In genomic region chr1:228162286-228163003, GRCh38 we compare ENCODE assay signal across 1 cellular context.
TF ChIP-seq lines count a peak whose summit lies in the region.

No MANE protein-coding gene starts in this region.

TF ChIP-seq in endothelial cell of umbilical vein, 7 proteins besides CTCF, POLR2A, EP300 and RAD21:
- TF ChIP-seq POLR2AphosphoS5 (IDR thresholded peaks at IDR 0.05; ENCODE audit: insufficient read depth, low read depth, low read length) (no peak), MYC (IDR thresholded peaks at IDR 0.05; ENCODE audit: low read depth, low read length) (no peak), EZH2 (IDR thresholded peaks at IDR 0.05; ENCODE audit: borderline replicate concordance, low read depth, low read length, severe bottlenecking) (no peak), JUN (IDR thresholded peaks at IDR 0.05; ENCODE audit: borderline replicate concordance, insufficient read depth, insufficient read length, low read depth) (no peak), GATA2 (IDR thresholded peaks at IDR 0.05; ENCODE audit: insufficient read depth, insufficient read length, low read depth, low read length) (no peak), FOS (IDR thresholded peaks at IDR 0.05; ENCODE audit: borderline replicate concordance, insufficient read depth, low read length) (no peak)
- TF ChIP-seq, protein P1, sequence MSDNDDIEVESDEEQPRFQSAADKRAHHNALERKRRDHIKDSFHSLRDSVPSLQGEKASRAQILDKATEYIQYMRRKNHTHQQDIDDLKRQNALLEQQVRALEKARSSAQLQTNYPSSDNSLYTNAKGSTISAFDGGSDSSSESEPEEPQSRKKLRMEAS (IDR thresholded peaks at IDR 0.05; ENCODE audit: insufficient read depth, insufficient read length), result no peak
